Comparison of ENCODE assay signal across 21 cellular contexts in genomic region chr15:42908538-42908937, GRCh38.
"Had no signal": no experiment of that assay in that cellular context is flagged by ENCODE, and none has a peak within 500 bp of the region (broad histone marks: within the 10 kb centered on the region; RNA-seq: fewer than 3 reads in every experiment).

No MANE protein-coding gene starts in this region.

- H3K4me1 ChIP-seq: SJSA1 had no signal

- ATAC-seq: Panc1, Right ventricle myocardium inferior had no signal

- H3K9me3 ChIP-seq: MG63 had no signal

- H3K27me3 ChIP-seq: MG63, SJSA1 had no signal

- H3K27ac ChIP-seq: RWPE1, SJSA1, SK-N-MC had no signal

- H3K36me3 ChIP-seq: MG63, SJSA1 had no signal

- H3K4me3 ChIP-seq: MG63, SJSA1, SK-N-MC had no signal

- DNase-seq: Karpas-422, KG1, MG63, NCI-H1092 treated with DMSO at 0.1 percent for 48 hours, NCI-H1436, NCI-H187, NCI-H2029, NCI-H2081 treated with DMSO at 0.1 percent for 48 hours, NCI-H2171, NCI-H226, NCI-H446, NCI-H510A, NCI-H524 treated with DMSO at 0.1 percent for 48 hours, NCI-H69, NCI-H774, SHP77 treated with DMSO at 0.1 percent for 48 hours had no signal
